Comparison of ENCODE assay signal across 8 cellular contexts in genomic region chr1:109766991-109767390, GRCh38. TPM values are rescaled to one million over a fixed set of nuclear protein-coding genes. Genes with fewer than 3 reads are reported as not detected.
"Had no signal": no experiment of that assay in that cellular context is flagged by ENCODE, and none has a peak within 500 bp of the region (broad histone marks: within the 10 kb centered on the region; RNA-seq: fewer than 3 reads in every experiment).

No MANE protein-coding gene starts in this region.

RNA-seq across cellular contexts. Expression of gene EPS8L3, which starts 3.3 kb away (rescaled TPM):
- total RNA-seq: activated T-helper 17 cell treated with anti-CD3 and anti-CD28 coated beads, Interleukin-2, amount 50 U/mL, for 72 hours; fibroblast of lung; lower leg skin; myocyte; osteocyte; RPMI7951; subcutaneous adipose tissue had no signal
- polyA plus RNA-seq: fibroblast of lung, neural cell had no signal

RNA-seq across cellular contexts. Expression of gene GSTM5, which starts 54.9 kb away (rescaled TPM):
- total RNA-seq: activated T-helper 17 cell treated with anti-CD3 and anti-CD28 coated beads, Interleukin-2, amount 50 U/mL, for 72 hours; myocyte; osteocyte had no signal
- polyA plus RNA-seq: neural cell had no signal
